Comparison of ENCODE assay signal across 1 cellular context in genomic region chr10:71746344-71747037, GRCh38.
TF ChIP-seq lines count a peak whose summit lies in the region.

No MANE protein-coding gene starts in this region.

TF ChIP-seq in K562, 482 proteins besides CTCF, POLR2A, EP300 and RAD21 (continued from another document):
- TF ChIP-seq, protein P1, sequence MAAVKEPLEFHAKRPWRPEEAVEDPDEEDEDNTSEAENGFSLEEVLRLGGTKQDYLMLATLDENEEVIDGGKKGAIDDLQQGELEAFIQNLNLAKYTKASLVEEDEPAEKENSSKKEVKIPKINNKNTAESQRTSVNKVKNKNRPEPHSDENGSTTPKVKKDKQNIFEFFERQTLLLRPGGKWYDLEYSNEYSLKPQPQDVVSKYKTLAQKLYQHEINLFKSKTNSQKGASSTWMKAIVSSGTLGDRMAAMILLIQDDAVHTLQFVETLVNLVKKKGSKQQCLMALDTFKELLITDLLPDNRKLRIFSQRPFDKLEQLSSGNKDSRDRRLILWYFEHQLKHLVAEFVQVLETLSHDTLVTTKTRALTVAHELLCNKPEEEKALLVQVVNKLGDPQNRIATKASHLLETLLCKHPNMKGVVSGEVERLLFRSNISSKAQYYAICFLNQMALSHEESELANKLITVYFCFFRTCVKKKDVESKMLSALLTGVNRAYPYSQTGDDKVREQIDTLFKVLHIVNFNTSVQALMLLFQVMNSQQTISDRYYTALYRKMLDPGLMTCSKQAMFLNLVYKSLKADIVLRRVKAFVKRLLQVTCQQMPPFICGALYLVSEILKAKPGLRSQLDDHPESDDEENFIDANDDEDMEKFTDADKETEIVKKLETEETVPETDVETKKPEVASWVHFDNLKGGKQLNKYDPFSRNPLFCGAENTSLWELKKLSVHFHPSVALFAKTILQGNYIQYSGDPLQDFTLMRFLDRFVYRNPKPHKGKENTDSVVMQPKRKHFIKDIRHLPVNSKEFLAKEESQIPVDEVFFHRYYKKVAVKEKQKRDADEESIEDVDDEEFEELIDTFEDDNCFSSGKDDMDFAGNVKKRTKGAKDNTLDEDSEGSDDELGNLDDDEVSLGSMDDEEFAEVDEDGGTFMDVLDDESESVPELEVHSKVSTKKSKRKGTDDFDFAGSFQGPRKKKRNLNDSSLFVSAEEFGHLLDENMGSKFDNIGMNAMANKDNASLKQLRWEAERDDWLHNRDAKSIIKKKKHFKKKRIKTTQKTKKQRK (IDR thresholded peaks at IDR 0.05; ENCODE audit: borderline replicate concordance, low read depth, low read length), result no peak
- TF ChIP-seq ARID3B (CRISPR knock-in tag; IDR thresholded peaks at IDR 0.05; ENCODE audit: borderline replicate concordance) (no peak), NR0B1 (IDR thresholded peaks at IDR 0.05; ENCODE audit: partially characterized antibody) (no peak), SMARCE1 (IDR thresholded peaks at IDR 0.05) (peak; percentile 46; the same call in 1 of the 2 replicates), KAT2B (IDR thresholded peaks at IDR 0.05; ENCODE audit: low read depth, low read length) (no peak), PRMT5 (CRISPR knock-in tag; IDR thresholded peaks at IDR 0.05) (no peak), STAT5B (CRISPR knock-in tag; IDR thresholded peaks at IDR 0.05) (no peak), NFATC3 (IDR thresholded peaks at IDR 0.05) (no peak), MAX (CRISPR knock-in tag; IDR thresholded peaks at IDR 0.05) (peak; percentile 84), SOX6 (IDR thresholded peaks at IDR 0.05) (peak; percentile 84)
- TF ChIP-seq, protein P2, sequence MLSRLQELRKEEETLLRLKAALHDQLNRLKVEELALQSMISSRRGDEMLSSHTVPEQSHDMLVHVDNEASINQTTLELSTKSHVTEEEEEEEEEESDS (CRISPR knock-in tag; IDR thresholded peaks at IDR 0.05), result no peak
- TF ChIP-seq, protein P3, sequence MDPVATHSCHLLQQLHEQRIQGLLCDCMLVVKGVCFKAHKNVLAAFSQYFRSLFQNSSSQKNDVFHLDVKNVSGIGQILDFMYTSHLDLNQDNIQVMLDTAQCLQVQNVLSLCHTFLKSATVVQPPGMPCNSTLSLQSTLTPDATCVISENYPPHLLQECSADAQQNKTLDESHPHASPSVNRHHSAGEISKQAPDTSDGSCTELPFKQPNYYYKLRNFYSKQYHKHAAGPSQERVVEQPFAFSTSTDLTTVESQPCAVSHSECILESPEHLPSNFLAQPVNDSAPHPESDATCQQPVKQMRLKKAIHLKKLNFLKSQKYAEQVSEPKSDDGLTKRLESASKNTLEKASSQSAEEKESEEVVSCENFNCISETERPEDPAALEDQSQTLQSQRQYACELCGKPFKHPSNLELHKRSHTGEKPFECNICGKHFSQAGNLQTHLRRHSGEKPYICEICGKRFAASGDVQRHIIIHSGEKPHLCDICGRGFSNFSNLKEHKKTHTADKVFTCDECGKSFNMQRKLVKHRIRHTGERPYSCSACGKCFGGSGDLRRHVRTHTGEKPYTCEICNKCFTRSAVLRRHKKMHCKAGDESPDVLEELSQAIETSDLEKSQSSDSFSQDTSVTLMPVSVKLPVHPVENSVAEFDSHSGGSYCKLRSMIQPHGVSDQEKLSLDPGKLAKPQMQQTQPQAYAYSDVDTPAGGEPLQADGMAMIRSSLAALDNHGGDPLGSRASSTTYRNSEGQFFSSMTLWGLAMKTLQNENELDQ (CRISPR knock-in tag; IDR thresholded peaks at IDR 0.05; ENCODE audit: borderline replicate concordance), result no peak
- TF ChIP-seq, protein P4, sequence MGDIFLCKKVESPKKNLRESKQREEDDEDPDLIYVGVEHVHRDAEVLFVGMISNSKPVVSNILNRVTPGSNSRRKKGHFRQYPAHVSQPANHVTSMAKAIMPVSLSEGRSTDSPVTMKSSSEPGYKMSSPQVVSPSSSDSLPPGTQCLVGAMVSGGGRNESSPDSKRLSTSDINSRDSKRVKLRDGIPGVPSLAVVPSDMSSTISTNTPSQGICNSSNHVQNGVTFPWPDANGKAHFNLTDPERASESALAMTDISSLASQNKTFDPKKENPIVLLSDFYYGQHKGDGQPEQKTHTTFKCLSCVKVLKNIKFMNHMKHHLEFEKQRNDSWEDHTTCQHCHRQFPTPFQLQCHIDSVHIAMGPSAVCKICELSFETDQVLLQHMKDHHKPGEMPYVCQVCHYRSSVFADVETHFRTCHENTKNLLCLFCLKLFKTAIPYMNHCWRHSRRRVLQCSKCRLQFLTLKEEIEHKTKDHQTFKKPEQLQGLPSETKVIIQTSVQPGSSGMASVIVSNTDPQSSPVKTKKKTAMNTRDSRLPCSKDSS (IDR thresholded peaks at IDR 0.05; ENCODE audit: low read depth, partially characterized antibody), result no peak
